9 cellular contexts compared by ENCODE assay signal in the genomic region with DNA sequence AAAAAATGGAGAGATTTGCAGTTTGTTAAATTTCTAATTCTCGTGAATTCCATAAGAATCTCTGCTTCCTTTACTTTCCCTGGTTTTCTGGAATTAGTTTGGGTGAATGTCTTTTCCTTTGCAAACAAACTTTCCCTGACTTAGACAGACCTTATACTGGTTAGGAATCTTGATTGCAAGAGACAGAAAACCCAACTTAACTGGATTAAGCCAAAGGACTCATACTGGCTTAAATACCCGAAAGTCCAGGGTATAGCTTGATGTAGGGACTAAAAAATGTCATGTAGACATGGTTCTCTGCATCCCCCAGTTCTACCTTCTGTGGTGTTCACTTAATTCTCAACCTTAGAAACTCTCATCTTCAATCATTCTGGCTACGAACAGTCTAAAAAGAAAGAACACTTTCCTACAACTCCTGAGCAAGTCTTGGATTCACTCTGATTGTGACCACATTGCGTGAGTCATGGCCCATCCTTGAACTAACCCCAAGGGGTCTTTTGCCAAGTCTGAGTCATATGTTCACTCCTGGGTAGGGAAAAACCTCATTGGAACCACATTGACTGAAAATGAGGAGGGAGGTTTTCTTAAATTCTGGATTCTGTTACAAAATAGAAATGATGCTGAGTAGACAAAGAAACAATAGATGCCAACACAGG.
A peak's percentile ranks its signal among the peaks of the same experiment; 100 is the strongest.
DNase-seq lines count a peak whose midpoint lies in the region; ATAC-seq, FAIRE-seq and TF ChIP-seq lines count a peak whose summit lies in the region.
"Had no signal": no experiment of that assay in that cellular context is flagged by ENCODE, and none has a peak within 500 bp of the region (broad histone marks: within the 10 kb centered on the region; RNA-seq: fewer than 3 reads in every experiment).

No MANE protein-coding gene starts in this region.

- no peak for FAIRE-seq in A549 (lab: Jason Lieb, UNC)
- peak; percentile 96 for FAIRE-seq in RCC 7860 (lab: Jason Lieb, UNC)

- intact Hi-C loops in Caco-2 (cut with micrococcal nuclease; ENCODE audit: unreplicated experiment), result no loop called here

- ATAC-seq in A549 (no peak), GM18868 (IDR thresholded peaks at IDR 0.05; ENCODE audit: unreplicated experiment) (peak; percentile 59), HG03175 (IDR thresholded peaks at IDR 0.05; ENCODE audit: unreplicated experiment) (no peak)

- no peak for TF ChIP-seq CTCF in A549 (IDR thresholded peaks at IDR 0.05)
- TF ChIP-seq CTCF in foreskin fibroblast (IDR thresholded peaks at IDR 0.05; ENCODE audit: low read depth, low read length), result no peak
- TF ChIP-seq CTCF in Caco-2 (IDR thresholded peaks at IDR 0.05; ENCODE audit: insufficient read depth in 1 of 2, low read depth in 1 of 2, low read length in 1 of 2, severe bottlenecking in 1 of 2, unreplicated experiment in 1 of 2), result no peak

- TF ChIP-seq POLR2A in A549 (IDR thresholded peaks at IDR 0.05; ENCODE audit: low read length), result no peak

- no peak for DNase-seq in A549 (ENCODE audit: low read depth in 1 of 2, low spot score in 1 of 2)
- peak; percentile 83 for DNase-seq in RCC 7860 (ENCODE audit: low spot score)
- DNase-seq in foreskin fibroblast, result peak; percentile 90 to 92
- no peak for DNase-seq in amniotic stem cell (lab: John Stamatoyannopoulos, UW)
- no peak for DNase-seq in Caco-2
- no peak for DNase-seq in T-helper 9 cell

- CTCF ChIA-PET in A549 (lab: Yijun Ruan, JAX), result no interaction called here
- CTCF ChIA-PET in Caco-2 (lab: Charles Lee), result no interaction called here

- TF ChIP-seq EP300 in A549 (IDR thresholded peaks at IDR 0.05), result no peak

- no TSS peak for BruUV-seq in Caco-2 (replicated peaks; lab: Mats Ljungman, UMichigan)

- no peaks in the 10 kb centered on the region for H3K9me3 Mint-ChIP-seq in Caco-2 (ENCODE audit: unreplicated experiment)
- H3K9me3 Mint-ChIP-seq: central memory CD8-positive, alpha-beta T cell had no signal

- H3K4me1 ChIP-seq in A549, result no peaks in the 10 kb centered on the region
- no peaks in the 10 kb centered on the region for H3K4me1 ChIP-seq in Caco-2

- TF ChIP-seq RAD21 in A549 (conservative IDR thresholded peaks at IDR 0.05 in 1 of 2, IDR thresholded peaks at IDR 0.05 in 1 of 2), result no peak

- no peak overlapping the region for H3K4me2 ChIP-seq in A549

- H3K4me3 ChIP-seq in A549 (no peak overlapping the region), foreskin fibroblast (ENCODE audit: low read depth in 1 of 2, low read length in 2 of 2) (no peak overlapping the region), Caco-2 (ENCODE audit: low read depth, low read length) (no peak overlapping the region)

- POLR2A ChIA-PET in A549 (lab: Yijun Ruan, JAX) (no interaction called here), Caco-2 (lab: Charles Lee) (no interaction called here)

- H3K9me3 ChIP-seq in A549 (no peaks in the 10 kb centered on the region), Caco-2 (no peaks in the 10 kb centered on the region)

- H3K27me3 ChIP-seq in Caco-2 (replicated peaks; ENCODE audit: control insufficient read depth, insufficient read depth, low read length), result no peaks in the 10 kb centered on the region

- H3K36me3 ChIP-seq in Caco-2 (ENCODE audit: control insufficient read depth, insufficient read depth, low read length), result no peaks in the 10 kb centered on the region

- H3K36me3 Mint-ChIP-seq in Caco-2 (ENCODE audit: insufficient read depth, unreplicated experiment), result no peaks in the 10 kb centered on the region

- no peak overlapping the region for H3K27ac Mint-ChIP-seq in Caco-2 (ENCODE audit: unreplicated experiment)

- H3K27ac ChIP-seq in A549, result no peak overlapping the region

- H3K4me3 Mint-ChIP-seq in Caco-2 (ENCODE audit: unreplicated experiment), result no peak overlapping the region
- H3K4me3 Mint-ChIP-seq: central memory CD8-positive, alpha-beta T cell had no signal

- peaks cover 15% of the 10 kb centered on the region for H3K27me3 Mint-ChIP-seq in Caco-2 (ENCODE audit: insufficient read depth, unreplicated experiment)
- H3K27me3 Mint-ChIP-seq: central memory CD8-positive, alpha-beta T cell had no signal

- no peaks in the 10 kb centered on the region for H3K4me1 Mint-ChIP-seq in Caco-2 (ENCODE audit: low read depth, unreplicated experiment)
- H3K4me1 Mint-ChIP-seq: central memory CD8-positive, alpha-beta T cell had no signal

- WGBS in A549 (ENCODE audit: missing lambda C conversion rate), result 26% methylated on average over 4 of the region's 4 CpGs

TF ChIP-seq in A549, 52 proteins besides CTCF, POLR2A, EP300 and RAD21:
- TF ChIP-seq MAZ (IDR thresholded peaks at IDR 0.05; ENCODE audit: borderline replicate concordance, low read depth, low read length) (no peak), MAFK (IDR thresholded peaks at IDR 0.05; ENCODE audit: partially characterized antibody) (peak; percentile 11)

Comparison
In these comparisons a context has a peak if more than half of its experiments do, and no peak if none do; other contexts are left out.
1. DNase-seq: peak in RCC 7860 (single experiment) and foreskin fibroblast (2 of 2); none in A549 (0 of 2), amniotic stem cell (single experiment), Caco-2 (0 of 2) and T-helper 9 cell (single experiment).